ENCODE assay signal across 8 cellular contexts in genomic region chr1:24688621-24689195, GRCh38.
DNase-seq lines count a peak whose midpoint lies in the region; ATAC-seq and TF ChIP-seq lines count a peak whose summit lies in the region.

No MANE protein-coding gene starts in this region.

- no peaks in the 10 kb centered on the region for H3K4me1 Mint-ChIP-seq in effector memory CD8-positive, alpha-beta T cell (ENCODE audit: low read depth in 2 of 2)

- no peaks in the 10 kb centered on the region for H3K27me3 Mint-ChIP-seq in effector memory CD8-positive, alpha-beta T cell

- H3K36me3 Mint-ChIP-seq in effector memory CD8-positive, alpha-beta T cell (ENCODE audit: insufficient read depth), result no peaks in the 10 kb centered on the region

- no peaks in the 10 kb centered on the region for H3K9me3 Mint-ChIP-seq in effector memory CD8-positive, alpha-beta T cell

- no peak overlapping the region for H3K27ac Mint-ChIP-seq in effector memory CD8-positive, alpha-beta T cell

- peak; percentile 66 for ATAC-seq in effector memory CD8-positive, alpha-beta T cell (replicated peaks)

- POLR2A ChIA-PET in HEK293T (lab: Yijun Ruan, JAX), result interaction anchor here (0.6 to 2.8 kb wide), 5 partner anchors 16 to 146 kb away, joined by 3 to 15 read pairs (median 4); partner anchors contain the start of gene CLIC4

- CTCF ChIA-PET in HEK293T (lab: Yijun Ruan, JAX), result interaction anchor here (0.6 to 3.0 kb wide), 27 partner anchors 8 to 265 kb away, joined by 3 to 33 read pairs (median 4); partner anchors contain the start of gene CLIC4

- no peak overlapping the region for H3K4me3 Mint-ChIP-seq in effector memory CD8-positive, alpha-beta T cell

- peak in 12 of 14 donors; percentile 9 to 76 (median 52) for DNase-seq in C1 segment of cervical spinal cord (lab: John Stamatoyannopoulos, UW)
- DNase-seq in HEK293T (ENCODE audit: extremely low spot score), result peak; percentile 80
- DNase-seq in NCI-H82 treated with DMSO at 0.1 percent for 48 hours (lab: John Stamatoyannopoulos, UW; ENCODE audit: unreplicated experiment), result peak; percentile 70
- DNase-seq in activated CD8-positive, alpha-beta memory T cell treated with anti-CD3 and anti-CD28 coated beads for 1 hour (ENCODE audit: extremely low read depth in 1 of 2, low read depth in 1 of 2), result peak; percentile 11 to 35
- peak; percentile 45 to 50 (median 48) for DNase-seq in effector memory CD8-positive, alpha-beta T cell
- peak; percentile 87 for DNase-seq in midbrain (lab: John Stamatoyannopoulos, UW)
- peak; percentile 4 to 34 for DNase-seq in stimulated activated CD8-positive, alpha-beta memory T cell treated with anti-CD3 and anti-CD28 coated beads, Interleukin-7, amount 100 ng/mL, for 1 hour (ENCODE audit: low read depth in 2 of 2)
- DNase-seq in GOT3 (lab: John Stamatoyannopoulos, UW), result no peak

TF ChIP-seq in HEK293T, 16 proteins besides CTCF, POLR2A, EP300 and RAD21:
- TF ChIP-seq PKNOX1 (IDR thresholded peaks at IDR 0.05) (no peak), L3MBTL2 (conservative IDR thresholded peaks at IDR 0.05) (no peak), NFRKB (IDR thresholded peaks at IDR 0.05) (no peak), BHLHE40 (IDR thresholded peaks at IDR 0.05; ENCODE audit: borderline replicate concordance) (no peak), SP1 (IDR thresholded peaks at IDR 0.05) (no peak)
